In genomic region chr14:51848120-51848519, GRCh38 we compare ENCODE assay signal across 15 cellular contexts. TPM values are rescaled to one million over a fixed set of nuclear protein-coding genes. Genes with fewer than 3 reads are reported as not detected.
DNase-seq lines count a peak whose midpoint lies in the region; ATAC-seq, FAIRE-seq and TF ChIP-seq lines count a peak whose summit lies in the region.
"Had no signal": no experiment of that assay in that cellular context is flagged by ENCODE, and none has a peak within 500 bp of the region (broad histone marks: within the 10 kb centered on the region; RNA-seq: fewer than 3 reads in every experiment).

No MANE protein-coding gene starts in this region.

- DNase-seq in AG20443 (ENCODE audit: low spot score) = peak; percentile 49
- no peak for DNase-seq in GM12891 (ENCODE audit: insufficient read length, low spot score)
- no peak for DNase-seq in right lobe of liver
- DNase-seq in SIG-M5 treated with dmso at 0.1 percent for 504 hours (lab: John Stamatoyannopoulos, UW; ENCODE audit: unreplicated experiment) = no peak
- no peak for DNase-seq in LoVo (ENCODE audit: low spot score)
- DNase-seq: activated gamma-delta T cell treated with Interleukin-2 at 50 U/mL for 16 hours, BE2C, foreskin fibroblast, kidney, NCI-H1092, NCI-H524 treated with DMSO at 0.1 percent for 48 hours had no signal

- no peaks in the 10 kb centered on the region for H3K27me3 Mint-ChIP-seq in activated T-helper 17 cell treated with anti-CD3 and anti-CD28 coated beads, Interleukin-2, amount 50 U/mL, for 72 hours

- no peak for TF ChIP-seq CTCF in right lobe of liver (IDR thresholded peaks at IDR 0.05)

- H3K9me3 ChIP-seq in right lobe of liver = no peaks in the 10 kb centered on the region
- H3K9me3 ChIP-seq: BE2C had no signal

- H3K4me1 ChIP-seq in right lobe of liver = no peaks in the 10 kb centered on the region

- FAIRE-seq in GM12891 (lab: Jason Lieb, UNC) = peak; percentile 88
- FAIRE-seq: kidney had no signal

- H3K36me3 Mint-ChIP-seq in activated T-helper 17 cell treated with anti-CD3 and anti-CD28 coated beads, Interleukin-2, amount 50 U/mL, for 72 hours (ENCODE audit: low read depth) = peaks cover 17% of the 10 kb centered on the region

- no peak overlapping the region for H3K4me3 ChIP-seq in right lobe of liver

- TF ChIP-seq POLR2A in GM12891 (IDR thresholded peaks at IDR 0.05; ENCODE audit: low read depth, low read length) (no peak; the same call in 1 of the 2 replicates), right lobe of liver (IDR thresholded peaks at IDR 0.05) (no peak)

- peaks cover 52% of the 10 kb centered on the region for H3K4me1 Mint-ChIP-seq in activated T-helper 17 cell treated with anti-CD3 and anti-CD28 coated beads, Interleukin-2, amount 50 U/mL, for 72 hours

- 71% methylated on average over 4 of the region's 4 CpGs for WGBS in right lobe of liver (ENCODE audit: insufficient coverage, low coverage, low lambda C conversion rate, missing lambda C conversion rate)

- peaks cover 12% of the 10 kb centered on the region for H3K9me3 Mint-ChIP-seq in activated T-helper 17 cell treated with anti-CD3 and anti-CD28 coated beads, Interleukin-2, amount 50 U/mL, for 72 hours

- H3K36me3 ChIP-seq in right lobe of liver = no peaks in the 10 kb centered on the region
- H3K36me3 ChIP-seq: BE2C had no signal

- peak; percentile 20 for ATAC-seq in activated T-helper 17 cell treated with anti-CD3 and anti-CD28 coated beads, Interleukin-2, amount 50 U/mL, for 72 hours (replicated peaks)
- ATAC-seq in right lobe of liver (no peak), GM21619 (IDR thresholded peaks at IDR 0.05; ENCODE audit: unreplicated experiment) (no peak), GM21723 (IDR thresholded peaks at IDR 0.05; ENCODE audit: unreplicated experiment) (no peak)
- ATAC-seq: Right ventricle myocardium inferior had no signal

- H3K27ac ChIP-seq in right lobe of liver = peak overlapping the region in 2 of 3 donors; percentile 59 to 66

- no peaks in the 10 kb centered on the region for H3K27me3 ChIP-seq in right lobe of liver
- H3K27me3 ChIP-seq: BE2C had no signal

- peak overlapping the region; percentile 76 for H3K4me3 Mint-ChIP-seq in activated T-helper 17 cell treated with anti-CD3 and anti-CD28 coated beads, Interleukin-2, amount 50 U/mL, for 72 hours

- peak overlapping the region; percentile 97 for H3K27ac Mint-ChIP-seq in activated T-helper 17 cell treated with anti-CD3 and anti-CD28 coated beads, Interleukin-2, amount 50 U/mL, for 72 hours

- intact Hi-C loops in right lobe of liver (cut with DNase I) = no loop called here

TF ChIP-seq in GM12891, 5 proteins besides CTCF, POLR2A, EP300 and RAD21:
- TF ChIP-seq POLR2AphosphoS5 (IDR thresholded peaks at IDR 0.05; ENCODE audit: low read depth, low read length) = no peak
- TF ChIP-seq POU2F2 (IDR thresholded peaks at IDR 0.05; ENCODE audit: low read depth, low read length) = no peak
- no peak for TF ChIP-seq PAX5 (IDR thresholded peaks at IDR 0.05; ENCODE audit: insufficient read depth, low read length, severe bottlenecking)
- no peak for TF ChIP-seq SPI1 (IDR thresholded peaks at IDR 0.05; ENCODE audit: low read depth, low read length)
- no peak for TF ChIP-seq TAF1 (IDR thresholded peaks at IDR 0.05; ENCODE audit: low read depth, low read length)

RNA-seq across cellular contexts. Expression of gene GNG2, which starts 12.3 kb away (rescaled TPM):
- 33.6 TPM for polyA plus RNA-seq in GM12891 (2012; ENCODE audit: low read depth, missing spikeins)
- 100 to 1,000 TPM in 1 of 2 donors, 10 to 100 TPM in 1; 99.1 to 132 TPM for total RNA-seq in activated T-helper 17 cell treated with anti-CD3 and anti-CD28 coated beads, Interleukin-2, amount 50 U/mL, for 72 hours
- 1 to 10 TPM; 1.9 to 7.6 (median 3.5) TPM for total RNA-seq in right lobe of liver

Comparison
In these comparisons a context has a peak if more than half of its experiments do, and no peak if none do; other contexts are left out.
1. RNA of gene GNG2, which starts 12.3 kb away (total RNA-seq): 99.1 to 132 TPM in activated T-helper 17 cell treated with anti-CD3 and anti-CD28 coated beads, Interleukin-2, amount 50 U/mL, for 72 hours; 1.9 to 7.6 TPM in right lobe of liver; every median in the first group is over 10 times any median in the second.